In genomic region chr9:89525673-89526374, GRCh38 we compare ENCODE assay signal across 15 cellular contexts. TPM values are rescaled to one million over a fixed set of nuclear protein-coding genes. Genes with fewer than 3 reads are reported as not detected.
DNase-seq lines count a peak whose midpoint lies in the region; ATAC-seq and TF ChIP-seq lines count a peak whose summit lies in the region.
"Had no signal": no experiment of that assay in that cellular context is flagged by ENCODE, and none has a peak within 500 bp of the region (broad histone marks: within the 10 kb centered on the region; RNA-seq: fewer than 3 reads in every experiment).

No MANE protein-coding gene starts in this region.

- no peak for TF ChIP-seq POLR2A in transverse colon (IDR thresholded peaks at IDR 0.05)

- WGBS in transverse colon (ENCODE audit: low coverage in 1 of 2), 2 donors, result 82 to 87% methylated on average over 3 to 16 of the region's 16 CpGs

- no peak overlapping the region for H3K27ac ChIP-seq in CD8-positive, alpha-beta memory T cell (ENCODE audit: low read depth, low read length)
- peak overlapping the region in 1 of 4 donors; percentile 24 for H3K27ac ChIP-seq in transverse colon
- H3K27ac ChIP-seq: sigmoid colon, WERI-Rb-1 had no signal

- H4K20me1 ChIP-seq in Loucy (ENCODE audit: insufficient read depth, low read length, poor library complexity, severe bottlenecking), result no peaks in the 10 kb centered on the region

- no peaks in the 10 kb centered on the region for H3K36me3 Mint-ChIP-seq in CD8-positive, alpha-beta memory T cell
- H3K36me3 Mint-ChIP-seq in activated T-helper 2 cell treated with anti-CD3 and anti-CD28 coated beads, Interferon-gamma antibody, Interleukin-2, Interleukin-4, amounts not matched to agents 10 μg/mL and 5 μg/mL and 100 μg/mL, durations not matched to agents 14 hours and 24 hours and 36 hours (ENCODE audit: low read depth), result peaks cover 12% of the 10 kb centered on the region
- peaks cover 0 to 5% (median 2%) of the 10 kb centered on the region in 3 donors for H3K36me3 Mint-ChIP-seq in naive thymus-derived CD8-positive, alpha-beta T cell

- DNase-seq in CD8-positive, alpha-beta memory T cell, result no peak
- DNase-seq in activated T-helper 2 cell treated with anti-CD3 and anti-CD28 coated beads, Interferon-gamma antibody, Interleukin-2, Interleukin-4, amounts not matched to agents 10 μg/mL and 5 μg/mL and 100 μg/mL, durations not matched to agents 14 hours and 24 hours and 36 hours (ENCODE audit: low spot score), result no peak
- DNase-seq in naive thymus-derived CD8-positive, alpha-beta T cell, result no peak
- no peak for DNase-seq in COLO829 (ENCODE audit: low spot score)
- no peak for DNase-seq in transverse colon
- no peak for DNase-seq in occipital lobe (lab: John Stamatoyannopoulos, UW)
- DNase-seq: cerebellar nuclear complex, GOT3, NCI-H1417 treated with DMSO at 0.1 percent for 48 hours, NCI-H510A, sigmoid colon, WERI-Rb-1 had no signal

- POLR2A ChIA-PET in CD8-positive, alpha-beta memory T cell (lab: Charles Lee), result no interaction called here
- POLR2A ChIA-PET in naive thymus-derived CD8-positive, alpha-beta T cell (lab: Charles Lee), result interaction anchor here (1.0 to 8.3 kb wide), 7 partner anchors 9 to 44 kb away, joined by 3 to 63 read pairs (median 7); no protein-coding TSS in a partner anchor

- peaks cover 99% of the 10 kb centered on the region for H3K4me1 ChIP-seq in CD8-positive, alpha-beta memory T cell (ENCODE audit: insufficient read depth, low read length)
- peaks cover 97% of the 10 kb centered on the region for H3K4me1 ChIP-seq in Loucy (ENCODE audit: insufficient read depth, low read length, poor library complexity, severe bottlenecking)
- peaks cover 0 to 31% (median 3%) of the 10 kb centered on the region in 4 donors for H3K4me1 ChIP-seq in transverse colon
- H3K4me1 ChIP-seq: sigmoid colon had no signal

- H3K9ac ChIP-seq in Loucy (ENCODE audit: low read depth, low read length, poor library complexity, severe bottlenecking), result peak overlapping the region; percentile 78

- no peaks in the 10 kb centered on the region for H3K27me3 Mint-ChIP-seq in CD8-positive, alpha-beta memory T cell
- H3K27me3 Mint-ChIP-seq in activated T-helper 2 cell treated with anti-CD3 and anti-CD28 coated beads, Interferon-gamma antibody, Interleukin-2, Interleukin-4, amounts not matched to agents 10 μg/mL and 5 μg/mL and 100 μg/mL, durations not matched to agents 14 hours and 24 hours and 36 hours (ENCODE audit: low read depth), result no peaks in the 10 kb centered on the region
- no peaks in the 10 kb centered on the region for H3K27me3 Mint-ChIP-seq in naive thymus-derived CD8-positive, alpha-beta T cell

- H3K4me2 ChIP-seq in Loucy (ENCODE audit: low read depth, low read length, poor library complexity, severe bottlenecking), result peak overlapping the region; percentile 93

- TF ChIP-seq EP300 in transverse colon (IDR thresholded peaks at IDR 0.05; ENCODE audit: low read depth), result no peak

- H3K79me2 ChIP-seq in Loucy (ENCODE audit: insufficient read depth, low read length), result peaks cover 32% of the 10 kb centered on the region; the same call in 1 of the 2 replicates

- H3K9me2 ChIP-seq in Loucy (replicated peaks; ENCODE audit: low read depth, low read length), result no peaks in the 10 kb centered on the region

- intact Hi-C loops in activated T-helper 2 cell treated with anti-CD3 and anti-CD28 coated beads, Interferon-gamma antibody, Interleukin-2, Interleukin-4, amounts not matched to agents 10 μg/mL and 5 μg/mL and 100 μg/mL, durations not matched to agents 14 hours and 24 hours and 36 hours (cut with micrococcal nuclease), result no loop called here
- intact Hi-C loops in transverse colon (cut with DNase I; ENCODE audit: low total_unique reads), result no loop called here

- H3K9me3 ChIP-seq in CD8-positive, alpha-beta memory T cell (ENCODE audit: low read length), result no peaks in the 10 kb centered on the region
- H3K9me3 ChIP-seq in Loucy (ENCODE audit: insufficient read depth, low read depth, low read length), result no peaks in the 10 kb centered on the region
- no peaks in the 10 kb centered on the region for H3K9me3 ChIP-seq in transverse colon
- H3K9me3 ChIP-seq: sigmoid colon had no signal

- peak overlapping the region in 5 of 7 donors; percentile 29 to 46 (median 37) for H3K4me3 Mint-ChIP-seq in CD8-positive, alpha-beta memory T cell
- H3K4me3 Mint-ChIP-seq in activated T-helper 2 cell treated with anti-CD3 and anti-CD28 coated beads, Interferon-gamma antibody, Interleukin-2, Interleukin-4, amounts not matched to agents 10 μg/mL and 5 μg/mL and 100 μg/mL, durations not matched to agents 14 hours and 24 hours and 36 hours (ENCODE audit: low read depth), result no peak overlapping the region
- H3K4me3 Mint-ChIP-seq in naive thymus-derived CD8-positive, alpha-beta T cell, result peak overlapping the region; percentile 16 to 87 (median 48)

- peak overlapping the region in 7 of 8 donors; percentile 22 to 97 (median 95) for H3K27ac Mint-ChIP-seq in CD8-positive, alpha-beta memory T cell
- peak overlapping the region; percentile 36 for H3K27ac Mint-ChIP-seq in activated T-helper 2 cell treated with anti-CD3 and anti-CD28 coated beads, Interferon-gamma antibody, Interleukin-2, Interleukin-4, amounts not matched to agents 10 μg/mL and 5 μg/mL and 100 μg/mL, durations not matched to agents 14 hours and 24 hours and 36 hours
- H3K27ac Mint-ChIP-seq in naive thymus-derived CD8-positive, alpha-beta T cell, result peak overlapping the region; percentile 87 to 98 (median 96)

- TF ChIP-seq CTCF in Loucy (conservative IDR thresholded peaks at IDR 0.05; ENCODE audit: low read length) (no peak), transverse colon (IDR thresholded peaks at IDR 0.05) (no peak)

- H3K4me1 Mint-ChIP-seq in CD8-positive, alpha-beta memory T cell, result peaks cover 94 to 99% (median 98%) of the 10 kb centered on the region in 3 donors
- H3K4me1 Mint-ChIP-seq in activated T-helper 2 cell treated with anti-CD3 and anti-CD28 coated beads, Interferon-gamma antibody, Interleukin-2, Interleukin-4, amounts not matched to agents 10 μg/mL and 5 μg/mL and 100 μg/mL, durations not matched to agents 14 hours and 24 hours and 36 hours (ENCODE audit: low read depth), result peaks cover 83% of the 10 kb centered on the region
- peaks cover 59 to 98% (median 94%) of the 10 kb centered on the region in 4 donors for H3K4me1 Mint-ChIP-seq in naive thymus-derived CD8-positive, alpha-beta T cell

- H3K4me3 ChIP-seq in CD8-positive, alpha-beta memory T cell (ENCODE audit: low read length), result no peak overlapping the region
- no peak overlapping the region for H3K4me3 ChIP-seq in Loucy (ENCODE audit: low read length, poor library complexity, severe bottlenecking)
- H3K4me3 ChIP-seq in transverse colon, result no peak overlapping the region
- H3K4me3 ChIP-seq: sigmoid colon, tibial nerve had no signal

- H2AFZ ChIP-seq in Loucy (ENCODE audit: low read length), result no peak overlapping the region

- ATAC-seq in naive thymus-derived CD8-positive, alpha-beta T cell, result no peak
- ATAC-seq in GM18520 (IDR thresholded peaks at IDR 0.05; ENCODE audit: unreplicated experiment), result no peak

- CTCF ChIA-PET in CD8-positive, alpha-beta memory T cell (lab: Charles Lee), result interaction anchor here (0.7 to 2.4 kb wide), 4 partner anchors 10 to 97 kb away, joined by 3 to 12 read pairs (median 3); no protein-coding TSS in a partner anchor

- H3F3A ChIP-seq in Loucy (ENCODE audit: low read depth), result peaks cover 31% of the 10 kb centered on the region

- in situ Hi-C loops in transverse colon (cut with MboI; ENCODE audit: low pct_ligation_motif_present in 1 of 4, low pct_unique_long_range_greater_than_20kb in 1 of 4, low sequenced_read_pairs in 3 of 4), result loop anchor here in 3 of 4 donors (25.0 kb wide), 2 partner anchors 114 to 189 kb away; no protein-coding TSS in a partner anchor

- H3K9me3 Mint-ChIP-seq in CD8-positive, alpha-beta memory T cell, result no peaks in the 10 kb centered on the region
- peaks cover 14% of the 10 kb centered on the region for H3K9me3 Mint-ChIP-seq in activated T-helper 2 cell treated with anti-CD3 and anti-CD28 coated beads, Interferon-gamma antibody, Interleukin-2, Interleukin-4, amounts not matched to agents 10 μg/mL and 5 μg/mL and 100 μg/mL, durations not matched to agents 14 hours and 24 hours and 36 hours
- peaks cover 0 to 7% (median 0%) of the 10 kb centered on the region in 9 donors for H3K9me3 Mint-ChIP-seq in naive thymus-derived CD8-positive, alpha-beta T cell

- H3K36me3 ChIP-seq in CD8-positive, alpha-beta memory T cell (ENCODE audit: insufficient read depth, low read length), result no peaks in the 10 kb centered on the region
- no peaks in the 10 kb centered on the region for H3K36me3 ChIP-seq in Loucy (ENCODE audit: insufficient read depth, low read length)
- no peaks in the 10 kb centered on the region for H3K36me3 ChIP-seq in transverse colon
- H3K36me3 ChIP-seq: sigmoid colon, tibial nerve, WERI-Rb-1 had no signal

- H3K27me3 ChIP-seq in CD8-positive, alpha-beta memory T cell (ENCODE audit: insufficient read depth, low read length, poor library complexity, severe bottlenecking), result no peaks in the 10 kb centered on the region
- no peaks in the 10 kb centered on the region for H3K27me3 ChIP-seq in Loucy (ENCODE audit: insufficient read depth, low read length, poor library complexity, severe bottlenecking)
- no peaks in the 10 kb centered on the region for H3K27me3 ChIP-seq in transverse colon
- H3K27me3 ChIP-seq: sigmoid colon, tibial nerve had no signal

RNA-seq across cellular contexts. Expression of gene SEMA4D, which starts 27.9 kb away (rescaled TPM):
- total RNA-seq in CD8-positive, alpha-beta memory T cell, result 100 to 1,000 TPM; 238 to 243 TPM
- 227 TPM for polyA plus RNA-seq in CD8-positive, alpha-beta memory T cell
- 317 and 330 TPM in 2 replicates for total RNA-seq in activated T-helper 2 cell treated with anti-CD3 and anti-CD28 coated beads, Interferon-gamma antibody, Interleukin-2, Interleukin-4, amounts not matched to agents 10 μg/mL and 5 μg/mL and 100 μg/mL, durations not matched to agents 14 hours and 24 hours and 36 hours
- total RNA-seq in naive thymus-derived CD8-positive, alpha-beta T cell, result 100 to 1,000 TPM; 565 to 573 TPM
- 100 to 1,000 TPM; 154 to 359 (median 176) TPM for polyA plus RNA-seq in naive thymus-derived CD8-positive, alpha-beta T cell
- total RNA-seq in transverse colon, result 10 to 100 TPM in 3 of 4 donors, 1 to 10 TPM in 1; 8.7 to 29.1 (median 14.5) TPM
- 12.0 TPM for total RNA-seq in occipital lobe

Comparison
In these comparisons a context has a peak if more than half of its experiments do, and no peak if none do; other contexts are left out.
1. H3K27ac Mint-ChIP-seq: peak in every context shown above with its lines; median percentile 96 in naive thymus-derived CD8-positive, alpha-beta T cell; 95 in CD8-positive, alpha-beta memory T cell; 36 in activated T-helper 2 cell treated with anti-CD3 and anti-CD28 coated beads, Interferon-gamma antibody, Interleukin-2, Interleukin-4, amounts not matched to agents 10 μg/mL and 5 μg/mL and 100 μg/mL, durations not matched to agents 14 hours and 24 hours and 36 hours.
2. RNA of gene SEMA4D, which starts 27.9 kb away (total RNA-seq): 565 to 573 TPM in naive thymus-derived CD8-positive, alpha-beta T cell, 317 to 330 TPM in activated T-helper 2 cell treated with anti-CD3 and anti-CD28 coated beads, Interferon-gamma antibody, Interleukin-2, Interleukin-4, amounts not matched to agents 10 μg/mL and 5 μg/mL and 100 μg/mL, durations not matched to agents 14 hours and 24 hours and 36 hours and 238 to 243 TPM in CD8-positive, alpha-beta memory T cell; 8.7 to 29.1 TPM in transverse colon and 12.0 TPM in occipital lobe (single experiment); every median in the first group is over 4 times any median in the second.